ENCODE assay signal across 1 cellular context in genomic region chr5:138068742-138069375, GRCh38.
TF ChIP-seq lines count a peak whose summit lies in the region.

No MANE protein-coding gene starts in this region.

TF ChIP-seq in K562, 482 proteins besides CTCF, POLR2A, EP300 and RAD21 (continued from another document):
- TF ChIP-seq ASH1L (IDR thresholded peaks at IDR 0.05; ENCODE audit: borderline replicate concordance, low read depth, partially characterized antibody) (no peak), DEAF1 (CRISPR knock-in tag; IDR thresholded peaks at IDR 0.05) (peak; percentile 21; the same call in 1 of the 2 replicates), FOXK2 (conservative IDR thresholded peaks at IDR 0.05 in 1 of 2, IDR thresholded peaks at IDR 0.05 in 1 of 2; ENCODE audit: low read depth in 2 of 2) (peak; percentile 46 to 65; a peak in 3 of 4 replicates), ATF7 (IDR thresholded peaks at IDR 0.05) (peak; percentile 43; the same call in 1 of the 2 replicates), ZNF175 (CRISPR knock-in tag; IDR thresholded peaks at IDR 0.05; ENCODE audit: low read depth) (no peak), XRCC5 (IDR thresholded peaks at IDR 0.05; ENCODE audit: low read depth, low read length) (0 out of 2 replicates have a peak, but pooled peaks have one; percentile 58), CTBP1 (IDR thresholded peaks at IDR 0.05; ENCODE audit: borderline replicate concordance) (0 out of 2 replicates have a peak, but pooled peaks have one; percentile 18), SPI1 (IDR thresholded peaks at IDR 0.05; ENCODE audit: borderline replicate concordance, low read depth, low read length) (no peak), BCL6 (CRISPR knock-in tag; IDR thresholded peaks at IDR 0.05) (no peak), HOMEZ (CRISPR knock-in tag; IDR thresholded peaks at IDR 0.05) (no peak), DDX20 (tag; IDR thresholded peaks at IDR 0.05; ENCODE audit: low read depth) (no peak), HNRNPH1 (optimal IDR thresholded peaks at IDR 0.05; ENCODE audit: low read depth, low read length) (no peak), SMC3 (conservative IDR thresholded peaks at IDR 0.05; ENCODE audit: insufficient read depth, low read depth, low read length) (peak; percentile 79), EGR1 (conservative IDR thresholded peaks at IDR 0.05) (peak; percentile 67), ETV5 (CRISPR knock-in tag; IDR thresholded peaks at IDR 0.05; ENCODE audit: low read depth) (no peak), ZBTB1 (CRISPR knock-in tag; IDR thresholded peaks at IDR 0.05; ENCODE audit: borderline replicate concordance, low read depth) (no peak), MYC (IDR thresholded peaks at IDR 0.05; ENCODE audit: low read depth, low read length) (peak; percentile 42; the same call in 1 of the 2 replicates), MYC (CRISPR knock-in tag; IDR thresholded peaks at IDR 0.05; ENCODE audit: borderline replicate concordance, low read depth) (no peak), CTCFL (IDR thresholded peaks at IDR 0.05; ENCODE audit: borderline replicate concordance, insufficient read depth, low read depth, low read length, poor library complexity, severe bottlenecking) (peak; percentile 66), NR4A1 (CRISPR knock-in tag; IDR thresholded peaks at IDR 0.05) (no peak), NR4A1 (tag; IDR thresholded peaks at IDR 0.05) (no peak), ATF1 (CRISPR knock-in tag; IDR thresholded peaks at IDR 0.05) (no peak), ATF1 (tag; IDR thresholded peaks at IDR 0.05) (peak; percentile 70)
